ENCODE assay signal across 22 cellular contexts in the genomic region with DNA sequence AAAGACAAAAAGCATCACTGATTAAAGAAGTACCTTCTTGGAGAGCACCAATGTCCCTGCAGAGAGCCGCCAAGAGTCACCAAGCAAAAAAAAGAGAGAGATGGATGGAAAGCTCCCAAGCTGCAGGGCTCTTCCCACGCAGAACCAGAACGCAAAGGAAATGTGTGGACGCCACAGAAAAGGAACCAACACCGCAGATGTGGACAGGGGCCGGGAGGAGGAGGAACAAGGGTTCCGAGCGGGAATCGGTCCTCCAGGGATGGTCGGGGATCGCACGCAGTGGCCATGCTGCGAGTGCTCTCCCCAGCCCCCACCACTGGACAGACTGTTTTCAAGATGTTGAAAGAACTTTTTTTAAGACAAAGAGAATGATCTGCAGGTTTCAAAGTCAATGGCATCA. TPM values are rescaled to one million over a fixed set of nuclear protein-coding genes. Genes with fewer than 3 reads are reported as not detected.
A peak's percentile ranks its signal among the peaks of the same experiment; 100 is the strongest.
DNase-seq lines count a peak whose midpoint lies in the region; ATAC-seq and TF ChIP-seq lines count a peak whose summit lies in the region.
"Had no signal": no experiment of that assay in that cellular context is flagged by ENCODE, and none has a peak within 500 bp of the region (broad histone marks: within the 10 kb centered on the region; RNA-seq: fewer than 3 reads in every experiment).

No MANE protein-coding gene starts in this region.

- H3K27me3 Mint-ChIP-seq in nephron progenitor cell (ENCODE audit: low read depth, poor library complexity) (peaks cover 8% of the 10 kb centered on the region), endothelial cell (ENCODE audit: unreplicated experiment) (peaks cover 5% of the 10 kb centered on the region)
- H3K27me3 Mint-ChIP-seq: CD4-positive, CD25-positive, alpha-beta regulatory T cell had no signal

- peaks cover 13% of the 10 kb centered on the region for H3K4me1 Mint-ChIP-seq in nephron progenitor cell
- no peaks in the 10 kb centered on the region for H3K4me1 Mint-ChIP-seq in endothelial cell (ENCODE audit: unreplicated experiment)
- H3K4me1 Mint-ChIP-seq: B cell; CD4-positive, CD25-positive, alpha-beta regulatory T cell; CD8-positive, alpha-beta memory T cell had no signal

- TF ChIP-seq CTCF in nephron progenitor cell (IDR thresholded peaks at IDR 0.05), result no peak
- no peak for TF ChIP-seq CTCF in endothelial cell (IDR thresholded peaks at IDR 0.05; ENCODE audit: unreplicated experiment)

- DNase-seq in CD1c-positive myeloid dendritic cell (ENCODE audit: extremely low spot score) (peak; percentile 3), nephron progenitor cell (no peak), superior temporal gyrus (ENCODE audit: extremely low spot score) (peak; percentile 24), MV-4-11 (lab: John Stamatoyannopoulos, UW) (no peak), endothelial cell (ENCODE audit: low spot score) (no peak)
- DNase-seq: 8988T; CD4-positive, CD25-positive, alpha-beta regulatory T cell; CD8-positive, alpha-beta memory T cell; COR-L47; DMS 273 treated with DMSO at 0.1 percent for 48 hours; DMS53; DND-41; EL; GOT3; H7; HFFc6; IMR-90 had no signal

- H3K27ac ChIP-seq in angular gyrus (ENCODE audit: low read depth, low read length), result peak overlapping the region; percentile 35

- ATAC-seq in GM21576 (IDR thresholded peaks at IDR 0.05; ENCODE audit: unreplicated experiment), result no peak
- ATAC-seq: GM12878, HCT116 had no signal

- H3K27ac Mint-ChIP-seq in nephron progenitor cell, result peak overlapping the region; percentile 16
- no peak overlapping the region for H3K27ac Mint-ChIP-seq in endothelial cell (ENCODE audit: unreplicated experiment)
- H3K27ac Mint-ChIP-seq: B cell; CD4-positive, CD25-positive, alpha-beta regulatory T cell; CD8-positive, alpha-beta memory T cell; HFFc6 had no signal

- H3K9me3 Mint-ChIP-seq in nephron progenitor cell, result peaks cover 59% of the 10 kb centered on the region
- peaks cover 19% of the 10 kb centered on the region for H3K9me3 Mint-ChIP-seq in endothelial cell (ENCODE audit: unreplicated experiment)
- H3K9me3 Mint-ChIP-seq: CD8-positive, alpha-beta memory T cell had no signal

- H3K4me3 Mint-ChIP-seq in nephron progenitor cell (no peak overlapping the region), endothelial cell (ENCODE audit: unreplicated experiment) (no peak overlapping the region)
- H3K4me3 Mint-ChIP-seq: B cell; CD4-positive, CD25-positive, alpha-beta regulatory T cell; CD8-positive, alpha-beta memory T cell; HFFc6 had no signal

- H3K36me3 Mint-ChIP-seq in nephron progenitor cell (ENCODE audit: low read depth) (peaks cover 5% of the 10 kb centered on the region), endothelial cell (ENCODE audit: low read depth, unreplicated experiment) (peaks cover 3% of the 10 kb centered on the region)
- H3K36me3 Mint-ChIP-seq: CD4-positive, CD25-positive, alpha-beta regulatory T cell; CD8-positive, alpha-beta memory T cell had no signal

RNA-seq across cellular contexts. Expression of gene ZNF354A, which starts 40.2 kb away (rescaled TPM):
- 23.2 TPM for total RNA-seq in endothelial cell (ENCODE audit: unreplicated experiment)

Comparison
In these comparisons a context has a peak if more than half of its experiments do, and no peak if none do; other contexts are left out.
1. DNase-seq: peak in CD1c-positive myeloid dendritic cell (single experiment) and superior temporal gyrus (single experiment); none in nephron progenitor cell (single experiment), MV-4-11 (single experiment) and endothelial cell (single experiment).